In the genomic region with DNA sequence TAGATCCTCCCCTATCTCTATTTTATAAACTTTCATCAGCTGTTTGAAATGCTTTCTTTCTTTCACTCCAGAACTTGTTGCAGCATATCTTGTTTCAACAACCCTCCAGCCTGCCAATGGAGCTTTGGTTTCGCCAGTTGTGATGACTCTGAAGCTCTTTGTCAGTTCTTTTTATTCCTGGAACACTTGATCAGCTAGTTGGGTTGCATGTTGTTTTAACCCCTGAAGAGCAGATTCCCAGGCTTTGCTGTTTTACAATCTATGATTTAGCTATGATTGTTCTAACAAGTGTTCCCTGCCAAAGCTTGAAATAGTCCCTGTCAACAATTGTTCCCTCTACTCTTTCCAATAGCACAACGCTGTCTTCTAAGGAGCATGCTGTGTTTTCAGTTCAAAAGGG, we compare ENCODE assay signal across 10 cellular contexts. TPM values are rescaled to one million over a fixed set of nuclear protein-coding genes. Genes with fewer than 3 reads are reported as not detected.
A peak's percentile ranks its signal among the peaks of the same experiment; 100 is the strongest.
DNase-seq lines count a peak whose midpoint lies in the region; ATAC-seq and TF ChIP-seq lines count a peak whose summit lies in the region.
"Had no signal": no experiment of that assay in that cellular context is flagged by ENCODE, and none has a peak within 500 bp of the region (broad histone marks: within the 10 kb centered on the region; RNA-seq: fewer than 3 reads in every experiment).

No MANE protein-coding gene starts in this region.

- intact Hi-C loops in upper lobe of right lung (cut with DNase I) = no loop called here

- no peak overlapping the region for H3K4me3 ChIP-seq in upper lobe of right lung

- DNase-seq in NCI-H345 (lab: John Stamatoyannopoulos, UW) (peak; percentile 21), NCI-H345 treated with DMSO at 0.1 percent for 48 hours (lab: John Stamatoyannopoulos, UW; ENCODE audit: unreplicated experiment) (no peak), medulla oblongata (ENCODE audit: extremely low spot score) (peak; percentile 81), upper lobe of right lung (no peak), MV-4-11 (lab: John Stamatoyannopoulos, UW) (no peak)
- DNase-seq in activated CD4-positive, alpha-beta T cell treated with anti-CD3 and anti-CD28 coated beads, Interleukin-2, amount 50 U/mL, for 48 hours = no peak
- DNase-seq: NCI-H446 treated with DMSO at 0.1 percent for 48 hours had no signal

- no peaks in the 10 kb centered on the region for H3K27me3 ChIP-seq in upper lobe of right lung

- H3K27ac ChIP-seq in upper lobe of right lung = no peak overlapping the region
- H3K27ac ChIP-seq: 22Rv1 had no signal

- H3K36me3 ChIP-seq in upper lobe of right lung = no peaks in the 10 kb centered on the region

- ATAC-seq in esophagus mucosa (peak; percentile 82), upper lobe of right lung (peak; percentile 59), HG03025 (IDR thresholded peaks at IDR 0.05; ENCODE audit: low FRiP score, unreplicated experiment) (no peak)

- TF ChIP-seq CTCF in upper lobe of right lung (IDR thresholded peaks at IDR 0.05) = no peak

- no peaks in the 10 kb centered on the region for H3K4me1 ChIP-seq in upper lobe of right lung

- no peaks in the 10 kb centered on the region for H3K9me3 ChIP-seq in upper lobe of right lung

RNA-seq across cellular contexts. Expression of gene FUT8, which starts 50.6 kb away (rescaled TPM):
- total RNA-seq in esophagus mucosa (10.1 TPM), upper lobe of right lung (31.8 TPM)

Comparison
In these comparisons a context has a peak if more than half of its experiments do, and no peak if none do; other contexts are left out.
1. DNase-seq: peak in NCI-H345 (single experiment) and medulla oblongata (single experiment); none in NCI-H345 treated with DMSO at 0.1 percent for 48 hours (single experiment), upper lobe of right lung (single experiment), activated CD4-positive, alpha-beta T cell treated with anti-CD3 and anti-CD28 coated beads, Interleukin-2, amount 50 U/mL, for 48 hours (0 of 2) and MV-4-11 (single experiment).